24 cellular contexts compared by ENCODE assay signal in genomic region chr19:58311345-58311744, GRCh38. TPM values are rescaled to one million over a fixed set of nuclear protein-coding genes. Genes with fewer than 3 reads are reported as not detected.
A peak's percentile ranks its signal among the peaks of the same experiment; 100 is the strongest.
DNase-seq lines count a peak whose midpoint lies in the region; ATAC-seq, FAIRE-seq and TF ChIP-seq lines count a peak whose summit lies in the region.
"Had no signal": no experiment of that assay in that cellular context is flagged by ENCODE, and none has a peak within 500 bp of the region (broad histone marks: within the 10 kb centered on the region; RNA-seq: fewer than 3 reads in every experiment).

No MANE protein-coding gene starts in this region.

- H3K27me3 Mint-ChIP-seq in activated T-cell treated with anti-CD3 and anti-CD28 coated beads, Interleukin-2, amount 50 U/mL, for 72 hours (ENCODE audit: low read depth): no peaks in the 10 kb centered on the region
- H3K27me3 Mint-ChIP-seq: CD4-positive, alpha-beta memory T cell had no signal

- no peak for DNase-seq in activated T-cell treated with anti-CD3 and anti-CD28 coated beads, Interleukin-2, amount 50 U/mL, for 72 hours
- DNase-seq in activated T-cell treated with anti-CD3 and anti-CD28 coated beads for 4 hours (no peak), NCI-H1694 treated with DMSO at 0.1 percent for 48 hours (lab: John Stamatoyannopoulos, UW) (peak; percentile 33), epithelial cell of esophagus (ENCODE audit: low read depth) (peak; percentile 30), superior temporal gyrus (ENCODE audit: extremely low spot score) (peak; percentile 40), urothelium cell line (ENCODE audit: low spot score) (no peak)
- DNase-seq: DMS79; GF-D8; Karpas-422; NCI-H1092; NCI-H1417 treated with DMSO at 0.1 percent for 48 hours; NCI-H187 treated with DMSO at 0.1 percent for 48 hours; NCI-H446 treated with DMSO at 0.1 percent for 48 hours; NK-92 treated with Interleukin-12 subunit alpha and Interleukin-12 subunit beta, amount 100 ng/mL, for 24 hours; PC-3; SK-N-SH had no signal

- H3K9me3 Mint-ChIP-seq in activated T-cell treated with anti-CD3 and anti-CD28 coated beads, Interleukin-2, amount 50 U/mL, for 72 hours: no peaks in the 10 kb centered on the region
- H3K9me3 Mint-ChIP-seq: CD4-positive, alpha-beta memory T cell had no signal

- FAIRE-seq in urothelium cell line (lab: Jason Lieb, UNC): no peak
- FAIRE-seq: GM12892, GM19239, HepG2 had no signal

- H3K4me3 Mint-ChIP-seq in activated T-cell treated with anti-CD3 and anti-CD28 coated beads, Interleukin-2, amount 50 U/mL, for 72 hours: no peak overlapping the region
- H3K4me3 Mint-ChIP-seq: CD4-positive, alpha-beta memory T cell had no signal

- no peak for ATAC-seq in activated T-cell treated with anti-CD3 and anti-CD28 coated beads, Interleukin-2, amount 50 U/mL, for 72 hours (replicated peaks in 1 of 2)
- ATAC-seq in GM19452 (IDR thresholded peaks at IDR 0.05; ENCODE audit: unreplicated experiment): no peak
- ATAC-seq: HCT116, HepG2, PC-3 had no signal

- H3K4me3 ChIP-seq in epithelial cell of esophagus (ENCODE audit: low read length): no peak overlapping the region
- H3K4me3 ChIP-seq: BLaER1 treated with 17β-estradiol and CSF1 and Interleukin-3, amounts not matched to agents 10 nM and 100 nM had no signal

- H3K27ac Mint-ChIP-seq in activated T-cell treated with anti-CD3 and anti-CD28 coated beads, Interleukin-2, amount 50 U/mL, for 72 hours: peak overlapping the region; percentile 6

- H3K4me1 Mint-ChIP-seq in activated T-cell treated with anti-CD3 and anti-CD28 coated beads, Interleukin-2, amount 50 U/mL, for 72 hours (ENCODE audit: low read depth): peaks cover 42% of the 10 kb centered on the region

- H3K36me3 Mint-ChIP-seq in activated T-cell treated with anti-CD3 and anti-CD28 coated beads, Interleukin-2, amount 50 U/mL, for 72 hours (ENCODE audit: insufficient read depth in 2 of 2): peaks cover 27 to 52% of the 10 kb centered on the region in 2 donors

- TF ChIP-seq CTCF in epithelial cell of esophagus (IDR thresholded peaks at IDR 0.05; ENCODE audit: insufficient read depth, low read depth, low read length, missing control alignments): no peak

RNA-seq across cellular contexts. Expression of gene ERVK3-1, which starts 6.2 kb away (rescaled TPM):
- total RNA-seq in activated T-cell treated with anti-CD3 and anti-CD28 coated beads, Interleukin-2, amount 50 U/mL, for 72 hours: 10 to 100 TPM; 70.8 to 73.5 TPM

RNA-seq across cellular contexts. Expression of gene ZSCAN22, which starts 15.4 kb away (rescaled TPM):
- 1 to 10 TPM; 4.0 to 5.0 TPM for total RNA-seq in activated T-cell treated with anti-CD3 and anti-CD28 coated beads, Interleukin-2, amount 50 U/mL, for 72 hours

RNA-seq across cellular contexts. Expression of gene ZNF8, which starts 32.6 kb away (rescaled TPM):
- 1 to 10 TPM; 5.6 to 6.9 TPM for total RNA-seq in activated T-cell treated with anti-CD3 and anti-CD28 coated beads, Interleukin-2, amount 50 U/mL, for 72 hours

RNA-seq across cellular contexts. Expression of gene A1BG, which starts 41.9 kb away (rescaled TPM):
- 10 to 100 TPM; 25.4 to 33.2 TPM for total RNA-seq in activated T-cell treated with anti-CD3 and anti-CD28 coated beads, Interleukin-2, amount 50 U/mL, for 72 hours
- total RNA-seq: HT-29 had no signal

RNA-seq across cellular contexts. Expression of gene ZNF497, which starts 51.2 kb away (rescaled TPM):
- total RNA-seq in activated T-cell treated with anti-CD3 and anti-CD28 coated beads, Interleukin-2, amount 50 U/mL, for 72 hours: 1 to 10 TPM; 1.5 to 2.4 TPM

Comparison
In these comparisons a context has a peak if more than half of its experiments do, and no peak if none do; other contexts are left out.
1. DNase-seq: peak in NCI-H1694 treated with DMSO at 0.1 percent for 48 hours (single experiment), epithelial cell of esophagus (single experiment) and superior temporal gyrus (single experiment); none in activated T-cell treated with anti-CD3 and anti-CD28 coated beads, Interleukin-2, amount 50 U/mL, for 72 hours (0 of 2), activated T-cell treated with anti-CD3 and anti-CD28 coated beads for 4 hours (single experiment) and urothelium cell line (single experiment).